14 cellular contexts compared by ENCODE assay signal in the genomic region with DNA sequence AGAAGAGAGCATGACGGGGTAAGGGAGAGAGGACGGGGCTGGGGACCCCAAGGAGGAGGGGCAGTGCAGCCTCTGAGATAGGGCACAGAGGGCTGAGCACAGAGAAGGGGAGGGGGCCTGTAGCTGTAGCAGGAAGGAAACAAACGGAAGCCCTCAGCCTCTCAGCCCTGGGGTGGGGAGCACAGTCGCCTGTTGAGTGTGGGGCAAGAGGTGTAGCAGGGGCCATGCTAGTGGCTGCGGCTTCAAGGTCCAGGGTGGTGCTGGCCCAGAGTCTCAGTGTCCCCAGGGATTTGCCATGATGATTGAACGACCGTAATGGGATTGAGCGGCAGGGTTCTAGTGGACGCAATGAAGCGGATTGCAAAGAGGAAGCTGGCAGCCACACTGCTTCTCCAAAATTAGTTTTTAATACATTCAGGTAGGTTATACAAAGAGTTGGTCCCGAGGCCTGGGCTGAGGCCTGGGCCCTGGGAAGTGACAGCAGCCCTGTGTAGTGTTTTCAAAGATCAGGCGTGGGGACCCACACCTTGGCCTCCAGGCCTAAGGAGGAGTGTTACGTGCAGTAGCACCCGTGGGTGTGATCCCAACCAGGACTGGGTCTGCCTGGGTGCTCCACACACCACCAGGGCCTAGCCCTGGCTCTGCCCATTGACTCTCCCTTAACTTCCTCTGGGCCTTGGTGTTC. TPM values are rescaled to one million over a fixed set of nuclear protein-coding genes. Genes with fewer than 3 reads are reported as not detected.
DNase-seq lines count a peak whose midpoint lies in the region; ATAC-seq and TF ChIP-seq lines count a peak whose summit lies in the region.
"Had no signal": no experiment of that assay in that cellular context is flagged by ENCODE, and none has a peak within 500 bp of the region (broad histone marks: within the 10 kb centered on the region; RNA-seq: fewer than 3 reads in every experiment).

No MANE protein-coding gene starts in this region.

- TF ChIP-seq CTCF in GM13977 (IDR thresholded peaks at IDR 0.05; ENCODE audit: extremely low read depth, insufficient read depth, missing control alignments) (no peak), brain (conservative IDR thresholded peaks at IDR 0.05) (no peak)

- H3K79me2 ChIP-seq in mesendoderm (ENCODE audit: control insufficient read depth, insufficient read depth, low read length), result no peaks in the 10 kb centered on the region

- no peak overlapping the region for H2BK120ac ChIP-seq in mesendoderm (ENCODE audit: low read depth, low read length)

- H3K4me2 ChIP-seq in mesendoderm (ENCODE audit: low read length), result no peak overlapping the region

- no peak overlapping the region for H2BK5ac ChIP-seq in mesendoderm (ENCODE audit: low read length)

- no peak overlapping the region for H3K4ac ChIP-seq in mesendoderm (ENCODE audit: low read depth, low read length)

- in situ Hi-C loops in GM13977 (cut with MboI; ENCODE audit: low pct_unique_long_range_greater_than_20kb, low sequenced_read_pairs, unreplicated experiment) (loop anchor here (25.0 kb wide), 1 partner anchor 445 kb away; a partner anchor contains a TSS), KBM-7 (cut with MboI; ENCODE audit: low pct_unique_long_range_greater_than_20kb, low sequenced_read_pairs) (no loop called here)

- peaks cover 1% of the 10 kb centered on the region for H3K4me1 ChIP-seq in mesendoderm (ENCODE audit: control insufficient read depth, low read depth, low read length)

- WGBS in mesendoderm (ENCODE audit: extremely low coverage, insufficient coverage, low lambda C conversion rate), result no CpG with 5 or more reads among the region's 14 CpGs

- H3K4me3 Mint-ChIP-seq in brain, result no peak overlapping the region
- H3K4me3 Mint-ChIP-seq in stimulated activated naive CD8-positive, alpha-beta T cell treated with anti-CD3 and anti-CD28 coated beads, Interleukin-15, amount 100 ng/mL, for 72 hours, result no peak overlapping the region
- H3K4me3 Mint-ChIP-seq: activated naive CD8-positive, alpha-beta T cell treated with anti-CD3 and anti-CD28 coated beads, Interleukin-2, amount 50 U/mL, for 24 hours had no signal

- H3K9ac ChIP-seq in mesendoderm (ENCODE audit: low read length), result no peak overlapping the region

- no peak for ATAC-seq in stimulated activated naive CD8-positive, alpha-beta T cell treated with anti-CD3 and anti-CD28 coated beads, Interleukin-15, amount 100 ng/mL, for 72 hours
- no peak for ATAC-seq in HG03469 (IDR thresholded peaks at IDR 0.05; ENCODE audit: unreplicated experiment)
- ATAC-seq: activated naive CD8-positive, alpha-beta T cell treated with anti-CD3 and anti-CD28 coated beads, Interleukin-2, amount 50 U/mL, for 24 hours had no signal

- no peak overlapping the region for H4K8ac ChIP-seq in mesendoderm (ENCODE audit: low read depth, low read length)

- H2AK5ac ChIP-seq in mesendoderm (ENCODE audit: low read length), result no peak overlapping the region

- peak; percentile 12 for DNase-seq in GM13977 (ENCODE audit: low spot score)
- no peak for DNase-seq in mesendoderm
- DNase-seq in stimulated activated naive CD8-positive, alpha-beta T cell treated with anti-CD3 and anti-CD28 coated beads, Interleukin-15, amount 100 ng/mL, for 72 hours, result peak in 1 of 2 donors; percentile 5
- no peak for DNase-seq in NCI-H345 (lab: John Stamatoyannopoulos, UW)
- no peak for DNase-seq in KBM-7
- DNase-seq: activated naive CD8-positive, alpha-beta T cell treated with anti-CD3 and anti-CD28 coated beads, Interleukin-2, amount 50 U/mL, for 24 hours; BE2C; NCI-H1105; NCI-H2227 treated with DMSO at 0.1 percent for 48 hours; OCI-M1; WERI-Rb-1 had no signal

- H3K27me3 ChIP-seq in mesendoderm (ENCODE audit: insufficient read depth, low read length, poor library complexity), result no peaks in the 10 kb centered on the region
- H3K27me3 ChIP-seq: BE2C had no signal

- H3K79me1 ChIP-seq in mesendoderm (ENCODE audit: low read length), result no peaks in the 10 kb centered on the region

- H3K27ac Mint-ChIP-seq in brain, result peak overlapping the region in 3 of 5 experiments; percentile 32 to 51 (median 41)
- H3K27ac Mint-ChIP-seq in stimulated activated naive CD8-positive, alpha-beta T cell treated with anti-CD3 and anti-CD28 coated beads, Interleukin-15, amount 100 ng/mL, for 72 hours, result peak overlapping the region; percentile 52 to 88

- no peak overlapping the region for H2BK15ac ChIP-seq in mesendoderm (replicated peaks; ENCODE audit: low read depth)

- H3K27me3 Mint-ChIP-seq in brain, result peaks cover 3% of the 10 kb centered on the region
- H3K27me3 Mint-ChIP-seq in stimulated activated naive CD8-positive, alpha-beta T cell treated with anti-CD3 and anti-CD28 coated beads, Interleukin-15, amount 100 ng/mL, for 72 hours, result peaks cover 22% of the 10 kb centered on the region

- no peak overlapping the region for H3K23ac ChIP-seq in mesendoderm (ENCODE audit: low read length)

- peaks cover 26% of the 10 kb centered on the region for H3K4me1 Mint-ChIP-seq in brain
- H3K4me1 Mint-ChIP-seq in stimulated activated naive CD8-positive, alpha-beta T cell treated with anti-CD3 and anti-CD28 coated beads, Interleukin-15, amount 100 ng/mL, for 72 hours, result peaks cover 11% of the 10 kb centered on the region
- H3K4me1 Mint-ChIP-seq: activated naive CD8-positive, alpha-beta T cell treated with anti-CD3 and anti-CD28 coated beads, Interleukin-2, amount 50 U/mL, for 24 hours had no signal

- no peaks in the 10 kb centered on the region for H3K36me3 ChIP-seq in mesendoderm (ENCODE audit: control insufficient read depth, insufficient read depth, low read length)
- H3K36me3 ChIP-seq: BE2C, WERI-Rb-1 had no signal

- no peak overlapping the region for H4K5ac ChIP-seq in mesendoderm (ENCODE audit: low read length)

- H3K4me3 ChIP-seq in mesendoderm (ENCODE audit: low read length), result no peak overlapping the region
- H3K4me3 ChIP-seq: spleen had no signal

- H3K18ac ChIP-seq in mesendoderm (ENCODE audit: low read length), result no peak overlapping the region

- no peak overlapping the region for H3K27ac ChIP-seq in mesendoderm (ENCODE audit: low read depth, low read length)
- H3K27ac ChIP-seq: WERI-Rb-1 had no signal

- H3K56ac ChIP-seq in mesendoderm (ENCODE audit: low read length), result peak overlapping the region; percentile 42

- H3K9me3 Mint-ChIP-seq in brain, result peaks cover 0 to 3% (median 0%) of the 10 kb centered on the region in 5 experiments
- no peaks in the 10 kb centered on the region for H3K9me3 Mint-ChIP-seq in stimulated activated naive CD8-positive, alpha-beta T cell treated with anti-CD3 and anti-CD28 coated beads, Interleukin-15, amount 100 ng/mL, for 72 hours
- H3K9me3 Mint-ChIP-seq: activated naive CD8-positive, alpha-beta T cell treated with anti-CD3 and anti-CD28 coated beads, Interleukin-2, amount 50 U/mL, for 24 hours had no signal

- no peaks in the 10 kb centered on the region for H3K36me3 Mint-ChIP-seq in brain

RNA-seq across cellular contexts. Expression of a gene that starts 13.3 kb away (rescaled TPM):
- polyA plus RNA-seq in brain (ENCODE audit: insufficient read depth, low read depth, low replicate concordance), result 25.9 TPM
- 0.76 TPM for polyA plus RNA-seq in mesendoderm (2013, experiment 1 of 2)
- 0.84 TPM for polyA plus RNA-seq in mesendoderm (2013, experiment 2 of 2)
